ENCODE assay signal across 17 cellular contexts in genomic region chr7:70714506-70715038, GRCh38.
A peak's percentile ranks its signal among the peaks of the same experiment; 100 is the strongest.
DNase-seq lines count a peak whose midpoint lies in the region; ATAC-seq, FAIRE-seq and TF ChIP-seq lines count a peak whose summit lies in the region.
"Had no signal": no experiment of that assay in that cellular context is flagged by ENCODE, and none has a peak within 500 bp of the region (broad histone marks: within the 10 kb centered on the region; RNA-seq: fewer than 3 reads in every experiment).

No MANE protein-coding gene starts in this region.

- no peak overlapping the region for H3K4ac ChIP-seq in H1 (replicated peaks; ENCODE audit: insufficient read length, low read depth, low read length)

- no peak overlapping the region for H3K4me2 ChIP-seq in H1 (ENCODE audit: insufficient read depth in 1 of 2, low read depth in 2 of 2, low read length in 2 of 2)

- ATAC-seq in right lobe of liver (peak; percentile 11 to 60 (median 35)), gastrocnemius medialis (no peak), HG03457 (IDR thresholded peaks at IDR 0.05; ENCODE audit: unreplicated experiment) (no peak), HG03442 (IDR thresholded peaks at IDR 0.05; ENCODE audit: unreplicated experiment) (no peak)

- no peak overlapping the region for H3K9ac ChIP-seq in H1 (replicated peaks in 1 of 4; ENCODE audit: extremely low read depth in 1 of 4, low read depth in 3 of 4, low read length in 3 of 4)
- H3K9ac ChIP-seq: BLaER1 had no signal

- in situ Hi-C loops in gastrocnemius medialis (cut with MboI; ENCODE audit: low sequenced_read_pairs in 4 of 4) = loop anchor here in 1 of 4 donors (25.0 kb wide), 1 partner anchor 652 kb away; no protein-coding TSS in a partner anchor

- intact Hi-C loops in right lobe of liver (cut with DNase I) (no loop called here), gastrocnemius medialis (cut with DNase I; ENCODE audit: low total_unique reads) (loop anchor here (10.0 kb wide), 1 partner anchor 900 kb away; no protein-coding TSS in a partner anchor)

- peak; percentile 24 for FAIRE-seq in H1 (lab: Jason Lieb, UNC)
- FAIRE-seq: HTR-8/SVneo had no signal

- no peak overlapping the region for H3K18ac ChIP-seq in H1 (ENCODE audit: extremely low read depth, low read length)

- H3K4me1 ChIP-seq in HEK293 (ENCODE audit: control insufficient read depth, insufficient read depth, low read length) (peaks cover 24% of the 10 kb centered on the region), H1 (replicated peaks in 1 of 4; ENCODE audit: control insufficient read depth in 3 of 4, insufficient read depth in 4 of 4, low read length in 3 of 4) (peaks cover 12 to 21% (median 15%) of the 10 kb centered on the region in 4 experiments), right lobe of liver (peaks cover 0 to 50% (median 13%) of the 10 kb centered on the region in 4 donors), gastrocnemius medialis (peaks cover 30 to 40% of the 10 kb centered on the region in 2 donors)

- TF ChIP-seq CTCF in HEK293 (tag by site-specific recombination; IDR thresholded peaks at IDR 0.05) (no peak), H1 (IDR thresholded peaks at IDR 0.05; ENCODE audit: control extremely low read depth in 1 of 3, insufficient read depth in 1 of 3, low read depth in 1 of 3, low read length in 3 of 3) (no peak), right lobe of liver (IDR thresholded peaks at IDR 0.05) (no peak), gastrocnemius medialis (IDR thresholded peaks at IDR 0.05 in 4 of 5, conservative IDR thresholded peaks at IDR 0.05 in 1 of 5) (no peak)

- H3K27ac ChIP-seq in HEK293 (ENCODE audit: extremely low read depth, low read depth, low read length) (no peak overlapping the region), H1 (ENCODE audit: low read depth, low read length) (no peak overlapping the region), right lobe of liver (peak overlapping the region in 1 of 3 donors; percentile 1), gastrocnemius medialis (peak overlapping the region in 3 of 4 donors; percentile 4 to 24 (median 6))
- H3K27ac ChIP-seq: BLaER1 had no signal

- H3K23me2 ChIP-seq in H1 (ENCODE audit: low read depth, low read length) = no peaks in the 10 kb centered on the region

- no peak overlapping the region for H2BK20ac ChIP-seq in H1 (ENCODE audit: low read length)

- no peak overlapping the region for H2BK5ac ChIP-seq in H1 (ENCODE audit: low read depth, low read length)

- CTCF ChIA-PET in HEK293 (lab: Yijun Ruan, JAX) = interaction anchor here (0.6 to 2.0 kb wide), 5 partner anchors 16 to 987 kb away, joined by 3 to 8 read pairs (median 3); no protein-coding TSS in a partner anchor
- CTCF ChIA-PET in H1 (lab: Charles Lee; ENCODE audit: partially characterized antibody) = interaction anchor here (0.7 to 2.7 kb wide), 7 partner anchors 10 to 1213 kb away, joined by 3 to 13 read pairs (median 3); no protein-coding TSS in a partner anchor

- no peak overlapping the region for H4K5ac ChIP-seq in H1 (ENCODE audit: insufficient read length, low read depth, low read length)

- no peak overlapping the region for H2AFZ ChIP-seq in H1 (ENCODE audit: low read length)

- DNase-seq in H1 (ENCODE audit: low read depth in 1 of 2, low spot score in 2 of 2) (no peak), right lobe of liver (peak in 1 of 3 donors; percentile 57), gastrocnemius medialis (no peak), amygdala (lab: John Stamatoyannopoulos, UW) (no peak), NCI-H2107 treated with DMSO at 0.1 percent for 48 hours (lab: John Stamatoyannopoulos, UW; ENCODE audit: unreplicated experiment) (no peak)
- DNase-seq: 8988T; CD4-positive, alpha-beta memory T cell; DMS153; DMS79; GF-D8; GOT3; H9 had no signal

- H4K20me1 ChIP-seq in H1 (replicated peaks in 1 of 2; ENCODE audit: control insufficient read depth in 1 of 2, insufficient read depth in 2 of 2, low read length in 2 of 2) = peaks cover 34 to 53% of the 10 kb centered on the region in 2 experiments

- H2BK120ac ChIP-seq in H1 (replicated peaks; ENCODE audit: low read depth, low read length) = no peak overlapping the region

- no peak overlapping the region for H3K56ac ChIP-seq in H1 (replicated peaks; ENCODE audit: insufficient read length, low read depth, low read length)

- H4K91ac ChIP-seq in H1 (replicated peaks; ENCODE audit: insufficient read length, low read length) = no peak overlapping the region

- no peak overlapping the region for H2BK15ac ChIP-seq in H1 (ENCODE audit: low read length)

- no peak overlapping the region for H3K14ac ChIP-seq in H1 (ENCODE audit: insufficient read length)

- H3K79me1 ChIP-seq in H1 (ENCODE audit: low read depth, low read length) = peaks cover 16% of the 10 kb centered on the region

- POLR2A ChIA-PET in HEK293 (lab: Yijun Ruan, JAX) = no interaction called here
- POLR2A ChIA-PET in H1 (lab: Charles Lee; ENCODE audit: partially characterized antibody) = interaction anchor here (0.7 to 1.4 kb wide), 7 partner anchors 8 to 62 kb away, joined by 3 to 6 read pairs (median 3); no protein-coding TSS in a partner anchor

- H2BK12ac ChIP-seq in H1 (ENCODE audit: low read depth, low read length) = no peak overlapping the region

- no peak for TF ChIP-seq EP300 in H1 (IDR thresholded peaks at IDR 0.05; ENCODE audit: borderline replicate concordance in 1 of 2, low read depth in 2 of 2, low read length in 2 of 2)

- TF ChIP-seq POLR2A in H1 (IDR thresholded peaks at IDR 0.05; ENCODE audit: control extremely low read depth in 1 of 2, low read depth in 2 of 2, low read length in 2 of 2) = no peak; a peak in 1 of 3 replicates
- TF ChIP-seq POLR2A in right lobe of liver (IDR thresholded peaks at IDR 0.05) = no peak
- TF ChIP-seq POLR2A in gastrocnemius medialis (IDR thresholded peaks at IDR 0.05) = no peak

- 92% methylated on average over 6 of the region's 6 CpGs; no CpG with 5 or more reads in 1 of the 2 experiments for WGBS in H1 (ENCODE audit: extremely low coverage in 1 of 2, insufficient coverage in 1 of 2, insufficient read length in 1 of 2, insufficient replicate concordance in 2 of 2, low coverage in 1 of 2, low lambda C conversion rate in 2 of 2, missing lambda C conversion rate in 1 of 2), 2 experiments
- WGBS in right lobe of liver (ENCODE audit: insufficient coverage, low coverage, low lambda C conversion rate, missing lambda C conversion rate) = 50% methylated on average over 6 of the region's 6 CpGs

- no peak overlapping the region for H3K23ac ChIP-seq in H1 (ENCODE audit: insufficient read length)

- H3K27me3 ChIP-seq in H1 (replicated peaks in 1 of 4; ENCODE audit: control insufficient read depth in 3 of 4, extremely low read depth in 1 of 4, insufficient read depth in 3 of 4, low read length in 3 of 4) = no peaks in the 10 kb centered on the region
- no peaks in the 10 kb centered on the region for H3K27me3 ChIP-seq in right lobe of liver
- H3K27me3 ChIP-seq in gastrocnemius medialis = no peaks in the 10 kb centered on the region
- H3K27me3 ChIP-seq: BLaER1 had no signal

- TF ChIP-seq RAD21 in H1 (IDR thresholded peaks at IDR 0.05 in 1 of 2, conservative IDR thresholded peaks at IDR 0.05 in 1 of 2; ENCODE audit: low read depth in 2 of 2, low read length in 2 of 2) = no peak

- H3K9me3 ChIP-seq in HEK293 (ENCODE audit: control insufficient read depth, insufficient read depth, low read depth, low read length) (no peaks in the 10 kb centered on the region), H1 (ENCODE audit: insufficient read depth in 2 of 2, low read depth in 1 of 2, low read length in 1 of 2) (peaks cover 7 to 10% of the 10 kb centered on the region in 2 experiments; a peak in 3 of 4 replicates), right lobe of liver (no peaks in the 10 kb centered on the region), gastrocnemius medialis (no peaks in the 10 kb centered on the region)

- H3K4me3 ChIP-seq in HEK293 (ENCODE audit: low read depth, low read length) = no peak overlapping the region
- no peak overlapping the region for H3K4me3 ChIP-seq in H1 (ENCODE audit: extremely low read depth in 1 of 4, insufficient read depth in 2 of 4, low read depth in 3 of 4, low read length in 4 of 4)
- no peak overlapping the region for H3K4me3 ChIP-seq in right lobe of liver
- no peak overlapping the region for H3K4me3 ChIP-seq in gastrocnemius medialis
- H3K4me3 ChIP-seq: BLaER1 had no signal

- H4K8ac ChIP-seq in H1 (ENCODE audit: extremely low read depth, insufficient read depth, low read length) = no peak overlapping the region

- H3K79me2 ChIP-seq in H1 (ENCODE audit: control insufficient read depth in 1 of 2, insufficient read depth in 2 of 2, low read length in 2 of 2) = peaks cover 43 to 97% of the 10 kb centered on the region in 2 experiments

- H3K36me3 ChIP-seq in HEK293 (ENCODE audit: control insufficient read depth in 2 of 2, insufficient read depth in 1 of 2, low read length in 2 of 2) (no peaks in the 10 kb centered on the region; a peak in 1 of 3 replicates), H1 (ENCODE audit: control insufficient read depth in 2 of 4, insufficient read depth in 4 of 4, low read length in 3 of 4) (peaks cover 0 to 28% (median 11%) of the 10 kb centered on the region in 4 experiments; a peak in 5 of 8 replicates), right lobe of liver (no peaks in the 10 kb centered on the region), gastrocnemius medialis (no peaks in the 10 kb centered on the region)

- no peak overlapping the region for H2AK5ac ChIP-seq in H1 (ENCODE audit: low read depth, low read length)

TF ChIP-seq in HEK293, 187 proteins besides CTCF, POLR2A, EP300 and RAD21 (continues in another document):
- no peak for TF ChIP-seq GFI1B (tag by site-specific recombination; IDR thresholded peaks at IDR 0.05)

TF ChIP-seq in H1, 55 proteins besides CTCF, POLR2A, EP300 and RAD21:
- TF ChIP-seq CHD1 (IDR thresholded peaks at IDR 0.05; ENCODE audit: low read depth, low read length) (no peak), KDM4A (IDR thresholded peaks at IDR 0.05; ENCODE audit: low read depth, low read length, severe bottlenecking) (no peak), BRCA1 (IDR thresholded peaks at IDR 0.05; ENCODE audit: low read depth, low read length) (no peak)
- TF ChIP-seq, protein P1, sequence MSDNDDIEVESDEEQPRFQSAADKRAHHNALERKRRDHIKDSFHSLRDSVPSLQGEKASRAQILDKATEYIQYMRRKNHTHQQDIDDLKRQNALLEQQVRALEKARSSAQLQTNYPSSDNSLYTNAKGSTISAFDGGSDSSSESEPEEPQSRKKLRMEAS (IDR thresholded peaks at IDR 0.05) = no peak

Comparison
In these comparisons a context has a peak if more than half of its experiments do, and no peak if none do; other contexts are left out.
1. H3K27ac ChIP-seq: peak in gastrocnemius medialis (3 of 4); none in HEK293 (single experiment) and H1 (single experiment).
2. ATAC-seq: peak in right lobe of liver (4 of 4); none in gastrocnemius medialis (0 of 2), HG03457 (single experiment) and HG03442 (single experiment).